14 cellular contexts compared by ENCODE assay signal in the genomic region with DNA sequence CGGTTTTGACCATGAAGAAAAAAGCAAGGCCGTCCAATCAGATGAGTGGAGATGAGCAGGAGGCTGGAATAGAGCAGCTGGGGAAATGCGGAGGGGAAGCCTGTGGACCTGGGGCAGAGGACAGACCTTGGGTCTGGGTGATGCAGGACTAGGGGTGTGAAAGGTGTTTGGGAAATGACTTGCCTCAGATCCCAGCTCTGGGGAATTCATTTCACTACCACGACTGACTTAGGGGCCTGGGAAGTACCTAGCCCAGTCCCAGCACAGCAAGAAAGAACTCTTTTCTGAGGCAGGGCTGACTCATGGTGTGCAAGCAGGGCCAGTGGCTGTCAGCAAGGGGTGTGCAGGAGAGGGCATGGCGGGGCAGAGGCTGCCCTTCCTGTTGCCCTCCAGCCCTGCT. TPM values are rescaled to one million over a fixed set of nuclear protein-coding genes. Genes with fewer than 3 reads are reported as not detected.
DNase-seq lines count a peak whose midpoint lies in the region; ATAC-seq and TF ChIP-seq lines count a peak whose summit lies in the region.
"Had no signal": no experiment of that assay in that cellular context is flagged by ENCODE, and none has a peak within 500 bp of the region (broad histone marks: within the 10 kb centered on the region; RNA-seq: fewer than 3 reads in every experiment).

No MANE protein-coding gene starts in this region.

- H3K4me1 ChIP-seq in breast epithelium, result no peaks in the 10 kb centered on the region
- H3K4me1 ChIP-seq in endodermal cell (ENCODE audit: control insufficient read depth, insufficient read depth, low read length), result no peaks in the 10 kb centered on the region
- H3K4me1 ChIP-seq: BE2C, tibial artery had no signal

- H3K27me3 ChIP-seq in breast epithelium (peaks cover 0 to 6% of the 10 kb centered on the region in 2 donors), endodermal cell (ENCODE audit: control insufficient read depth, insufficient read depth, low read length, poor library complexity, severe bottlenecking) (no peaks in the 10 kb centered on the region)
- H3K27me3 ChIP-seq: BE2C had no signal

- H3K9me3 Mint-ChIP-seq in MCF 10A (ENCODE audit: unreplicated experiment) (no peaks in the 10 kb centered on the region), endodermal cell (no peaks in the 10 kb centered on the region)
- no peaks in the 10 kb centered on the region for H3K9me3 Mint-ChIP-seq in activated CD4-positive, alpha-beta memory T cell treated with anti-CD3 and anti-CD28 coated beads, Interleukin-2, amount 10 ng/mL, durations not matched to agents 7 days and 5 days
- no peaks in the 10 kb centered on the region for H3K9me3 Mint-ChIP-seq in stimulated activated memory B cell treated with anti-CD40 and anti-IgM and Interleukin-4, amounts not matched to agents 10 μg/mL and 1 μg/mL and 100 μg/mL, for 72 hours

- 66 to 83% methylated on average over 4 to 5 of the region's 5 CpGs for WGBS in endodermal cell (ENCODE audit: insufficient coverage in 1 of 2, insufficient read length in 1 of 2), 2 experiments

- TF ChIP-seq CTCF in MCF 10A (IDR thresholded peaks at IDR 0.05; ENCODE audit: unreplicated experiment), result no peak
- no peak for TF ChIP-seq CTCF in breast epithelium (IDR thresholded peaks at IDR 0.05)
- TF ChIP-seq CTCF in endodermal cell (conservative IDR thresholded peaks at IDR 0.05), result no peak

- intact Hi-C loops in MCF 10A (cut with micrococcal nuclease) (no loop called here), breast epithelium (cut with DNase I; ENCODE audit: low total_unique reads) (no loop called here)

- ATAC-seq in HG02623 (IDR thresholded peaks at IDR 0.05; ENCODE audit: unreplicated experiment) (peak; percentile 43), GM21515 (IDR thresholded peaks at IDR 0.05; ENCODE audit: unreplicated experiment) (no peak)
- peak; percentile 75 for ATAC-seq in stimulated activated memory B cell treated with anti-CD40 and anti-IgM and Interleukin-4, amounts not matched to agents 10 μg/mL and 1 μg/mL and 100 μg/mL, for 72 hours

- H3K27me3 Mint-ChIP-seq in MCF 10A (ENCODE audit: insufficient read depth, unreplicated experiment) (no peaks in the 10 kb centered on the region), endodermal cell (ENCODE audit: insufficient read depth) (no peaks in the 10 kb centered on the region)
- H3K27me3 Mint-ChIP-seq in activated CD4-positive, alpha-beta memory T cell treated with anti-CD3 and anti-CD28 coated beads, Interleukin-2, amount 10 ng/mL, durations not matched to agents 7 days and 5 days, result no peaks in the 10 kb centered on the region
- peaks cover 30% of the 10 kb centered on the region for H3K27me3 Mint-ChIP-seq in stimulated activated memory B cell treated with anti-CD40 and anti-IgM and Interleukin-4, amounts not matched to agents 10 μg/mL and 1 μg/mL and 100 μg/mL, for 72 hours

- no peak for DNase-seq in MCF 10A (ENCODE audit: unreplicated experiment)
- DNase-seq in breast epithelium (ENCODE audit: low spot score in 2 of 2), result no peak
- DNase-seq in activated CD4-positive, alpha-beta memory T cell treated with anti-CD3 and anti-CD28 coated beads, Interleukin-2, amount 10 ng/mL, durations not matched to agents 7 days and 5 days, result no peak
- DNase-seq in endodermal cell, result no peak
- no peak for DNase-seq in SW 1271 (lab: John Stamatoyannopoulos, UW)
- DNase-seq: BE2C, GF-D8, NCI-H1092, NCI-H69, tibial artery had no signal

- POLR2A ChIA-PET in MCF 10A (lab: Yijun Ruan, JAX), result no interaction called here
- POLR2A ChIA-PET in activated CD4-positive, alpha-beta memory T cell treated with anti-CD3 and anti-CD28 coated beads, Interleukin-2, amount 10 ng/mL, durations not matched to agents 7 days and 5 days (lab: Charles Lee), result interaction anchor here (0.8 kb wide), 1 partner anchor 8 kb away, joined by 3 read pairs; no protein-coding TSS in a partner anchor

- H3K27ac Mint-ChIP-seq in MCF 10A (ENCODE audit: low read depth, unreplicated experiment) (peak overlapping the region; percentile 5), endodermal cell (no peak overlapping the region)
- peak overlapping the region; percentile 69 for H3K27ac Mint-ChIP-seq in activated CD4-positive, alpha-beta memory T cell treated with anti-CD3 and anti-CD28 coated beads, Interleukin-2, amount 10 ng/mL, durations not matched to agents 7 days and 5 days
- H3K27ac Mint-ChIP-seq in stimulated activated memory B cell treated with anti-CD40 and anti-IgM and Interleukin-4, amounts not matched to agents 10 μg/mL and 1 μg/mL and 100 μg/mL, for 72 hours, result no peak overlapping the region

- H3K4me3 ChIP-seq in breast epithelium (no peak overlapping the region), endodermal cell (ENCODE audit: low read length) (no peak overlapping the region)
- H3K4me3 ChIP-seq: tibial artery had no signal

- H3K36me3 Mint-ChIP-seq in MCF 10A (ENCODE audit: insufficient read depth, unreplicated experiment), result no peaks in the 10 kb centered on the region
- H3K36me3 Mint-ChIP-seq in activated CD4-positive, alpha-beta memory T cell treated with anti-CD3 and anti-CD28 coated beads, Interleukin-2, amount 10 ng/mL, durations not matched to agents 7 days and 5 days (ENCODE audit: low read depth), result no peaks in the 10 kb centered on the region
- no peaks in the 10 kb centered on the region for H3K36me3 Mint-ChIP-seq in stimulated activated memory B cell treated with anti-CD40 and anti-IgM and Interleukin-4, amounts not matched to agents 10 μg/mL and 1 μg/mL and 100 μg/mL, for 72 hours
- no peaks in the 10 kb centered on the region for H3K36me3 Mint-ChIP-seq in endodermal cell (ENCODE audit: low read depth)

- no TSS peak for BruUV-seq in MCF 10A (replicated peaks; lab: Mats Ljungman, UMichigan)

- H3K4me3 Mint-ChIP-seq in MCF 10A (ENCODE audit: unreplicated experiment) (no peak overlapping the region), endodermal cell (no peak overlapping the region)
- H3K4me3 Mint-ChIP-seq in activated CD4-positive, alpha-beta memory T cell treated with anti-CD3 and anti-CD28 coated beads, Interleukin-2, amount 10 ng/mL, durations not matched to agents 7 days and 5 days, result no peak overlapping the region
- no peak overlapping the region for H3K4me3 Mint-ChIP-seq in stimulated activated memory B cell treated with anti-CD40 and anti-IgM and Interleukin-4, amounts not matched to agents 10 μg/mL and 1 μg/mL and 100 μg/mL, for 72 hours

- no peak for TF ChIP-seq POLR2A in breast epithelium (IDR thresholded peaks at IDR 0.05)

- H3K27ac ChIP-seq in breast epithelium (no peak overlapping the region), endodermal cell (ENCODE audit: low read depth, low read length) (no peak overlapping the region)
- H3K27ac ChIP-seq: epithelial cell of prostate, tibial artery had no signal

- H3K9me3 ChIP-seq in breast epithelium, result no peaks in the 10 kb centered on the region
- no peaks in the 10 kb centered on the region for H3K9me3 ChIP-seq in endodermal cell (ENCODE audit: control insufficient read depth, low read length)
- H3K9me3 ChIP-seq: BE2C, tibial artery had no signal

- H3K36me3 ChIP-seq in breast epithelium, result no peaks in the 10 kb centered on the region
- H3K36me3 ChIP-seq in endodermal cell (ENCODE audit: control insufficient read depth, insufficient read depth, low read length), result no peaks in the 10 kb centered on the region
- H3K36me3 ChIP-seq: BE2C, tibial artery had no signal

- H3K9ac ChIP-seq in endodermal cell (ENCODE audit: extremely low read depth, low read length, poor library complexity, severe bottlenecking), result no peak overlapping the region

- CTCF ChIA-PET in MCF 10A (lab: Yijun Ruan, JAX), result interaction anchor here (0.6 kb wide), 1 partner anchor 1215 kb away, joined by 3 read pairs; no protein-coding TSS in a partner anchor
- CTCF ChIA-PET in activated CD4-positive, alpha-beta memory T cell treated with anti-CD3 and anti-CD28 coated beads, Interleukin-2, amount 10 ng/mL, durations not matched to agents 7 days and 5 days (lab: Charles Lee), result interaction anchor here (1.4 to 9.3 kb wide), 2 partner anchors 7 to 10 kb away, joined by 4 to 58 read pairs; no protein-coding TSS in a partner anchor

- no peaks in the 10 kb centered on the region for H3K4me1 Mint-ChIP-seq in MCF 10A (ENCODE audit: insufficient read depth, unreplicated experiment)
- H3K4me1 Mint-ChIP-seq in activated CD4-positive, alpha-beta memory T cell treated with anti-CD3 and anti-CD28 coated beads, Interleukin-2, amount 10 ng/mL, durations not matched to agents 7 days and 5 days, result peaks cover 50% of the 10 kb centered on the region
- peaks cover 15% of the 10 kb centered on the region for H3K4me1 Mint-ChIP-seq in stimulated activated memory B cell treated with anti-CD40 and anti-IgM and Interleukin-4, amounts not matched to agents 10 μg/mL and 1 μg/mL and 100 μg/mL, for 72 hours
- H3K4me1 Mint-ChIP-seq in endodermal cell, result peaks cover 2% of the 10 kb centered on the region

RNA-seq across cellular contexts. Expression of gene DNAI2, which starts 14.8 kb away (rescaled TPM):
- total RNA-seq in MCF 10A (2022) (not detected in 2 replicates), breast epithelium (not detected), endodermal cell (not detected)
- total RNA-seq in activated CD4-positive, alpha-beta memory T cell treated with anti-CD3 and anti-CD28 coated beads, Interleukin-2, amount 10 ng/mL, durations not matched to agents 7 days and 5 days, result 1 to 10 TPM; 2.5 to 3.1 TPM
- polyA plus RNA-seq in endodermal cell (2013, experiment 1 of 2), result 0.89 TPM
- polyA plus RNA-seq in endodermal cell (2013, experiment 2 of 2), result 0.50 TPM

RNA-seq across cellular contexts. Expression of gene KIF19, which starts 37.2 kb away (rescaled TPM):
- total RNA-seq in MCF 10A (2022) (not detected in 2 replicates), breast epithelium (1 to 10 TPM in 1 of 3 donors, under 1 TPM in 2; 0.16 to 1.3 (median 0.44) TPM), endodermal cell (1 to 10 TPM in 1 of 2 donors, under 1 TPM in 1; 0.27 to 2.4 TPM)
- total RNA-seq in activated CD4-positive, alpha-beta memory T cell treated with anti-CD3 and anti-CD28 coated beads, Interleukin-2, amount 10 ng/mL, durations not matched to agents 7 days and 5 days, result 1 to 10 TPM; 3.5 to 3.8 TPM
- 3.7 TPM for polyA plus RNA-seq in endodermal cell (2013, experiment 1 of 2)
- polyA plus RNA-seq in endodermal cell (2013, experiment 2 of 2), result 3.4 TPM

Comparison
In these comparisons a context has a peak if more than half of its experiments do, and no peak if none do; other contexts are left out.
1. H3K27ac Mint-ChIP-seq: peak in MCF 10A (single experiment) and activated CD4-positive, alpha-beta memory T cell treated with anti-CD3 and anti-CD28 coated beads, Interleukin-2, amount 10 ng/mL, durations not matched to agents 7 days and 5 days (single experiment); none in stimulated activated memory B cell treated with anti-CD40 and anti-IgM and Interleukin-4, amounts not matched to agents 10 μg/mL and 1 μg/mL and 100 μg/mL, for 72 hours (single experiment) and endodermal cell (single experiment).